8 cellular contexts compared by ENCODE assay signal in the genomic region with DNA sequence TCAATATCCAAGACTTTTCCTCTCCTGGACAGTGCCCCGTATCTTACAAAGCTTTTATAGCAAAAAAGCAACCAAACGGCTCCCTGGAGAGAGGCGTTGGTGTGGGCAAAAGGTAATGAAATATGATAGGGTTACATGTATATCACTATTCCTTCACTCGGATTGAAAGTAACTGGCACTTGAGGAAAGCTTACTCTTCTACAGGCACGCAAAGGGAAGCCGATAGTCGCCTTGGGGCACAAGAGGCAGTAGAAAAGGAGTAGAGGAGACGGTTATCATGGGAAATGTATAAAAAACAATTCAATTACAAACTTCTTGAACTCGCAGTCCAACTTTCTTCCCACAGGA. TPM values are rescaled to one million over a fixed set of nuclear protein-coding genes. Genes with fewer than 3 reads are reported as not detected.
A peak's percentile ranks its signal among the peaks of the same experiment; 100 is the strongest.
DNase-seq lines count a peak whose midpoint lies in the region; ATAC-seq and TF ChIP-seq lines count a peak whose summit lies in the region.

No MANE protein-coding gene starts in this region.

- no peaks in the 10 kb centered on the region for H3K9me2 ChIP-seq in hepatocyte (replicated peaks; ENCODE audit: insufficient read depth)

- peak overlapping the region; percentile 78 for H3K4me2 ChIP-seq in hepatocyte

- H3K4me1 Mint-ChIP-seq in stimulated activated naive B cell treated with anti-CD40 and anti-IgM and Interleukin-4, amounts not matched to agents 10 μg/mL and 1 μg/mL and 100 μg/mL, for 72 hours, result peaks cover 37 to 69% of the 10 kb centered on the region in 2 donors

- peaks cover 26 to 45% of the 10 kb centered on the region in 2 donors for H3K36me3 Mint-ChIP-seq in stimulated activated naive B cell treated with anti-CD40 and anti-IgM and Interleukin-4, amounts not matched to agents 10 μg/mL and 1 μg/mL and 100 μg/mL, for 72 hours

- WGBS in hepatocyte (ENCODE audit: low lambda C conversion rate, missing lambda C conversion rate), result 7% methylated on average over 9 of the region's 9 CpGs

- H3K27me3 Mint-ChIP-seq in stimulated activated naive B cell treated with anti-CD40 and anti-IgM and Interleukin-4, amounts not matched to agents 10 μg/mL and 1 μg/mL and 100 μg/mL, for 72 hours, result no peaks in the 10 kb centered on the region

- peaks cover 12% of the 10 kb centered on the region for H3K4me1 ChIP-seq in hepatocyte (ENCODE audit: insufficient read depth)

- DNase-seq in DMS53 (lab: John Stamatoyannopoulos, UW) (peak; percentile 45), DMS53 treated with DMSO at 0.1 percent for 48 hours (lab: John Stamatoyannopoulos, UW; ENCODE audit: unreplicated experiment) (no peak), hepatocyte (ENCODE audit: low spot score) (no peak), NCI-H1092 (lab: John Stamatoyannopoulos, UW) (no peak), midbrain (lab: John Stamatoyannopoulos, UW) (no peak)
- DNase-seq in stimulated activated naive B cell treated with anti-CD40 and anti-IgM and Interleukin-4, amounts not matched to agents 10 μg/mL and 1 μg/mL and 100 μg/mL, for 72 hours, result no peak

- ATAC-seq in stimulated activated naive B cell treated with anti-CD40 and anti-IgM and Interleukin-4, amounts not matched to agents 10 μg/mL and 1 μg/mL and 100 μg/mL, for 72 hours (replicated peaks), result no peak
- no peak for ATAC-seq in GM18520 (IDR thresholded peaks at IDR 0.05; ENCODE audit: unreplicated experiment)

- peak overlapping the region; percentile 17 for H2AFZ ChIP-seq in hepatocyte

- no peaks in the 10 kb centered on the region for H3K36me3 ChIP-seq in hepatocyte (replicated peaks; ENCODE audit: insufficient read depth, low read depth)

- peaks cover 11% of the 10 kb centered on the region for H4K20me1 ChIP-seq in hepatocyte (ENCODE audit: insufficient read depth, poor library complexity, severe bottlenecking)

- H3K4me3 ChIP-seq in WI38 (ENCODE audit: low read depth, low read length) (peak overlapping the region; percentile 72), hepatocyte (peak overlapping the region; percentile 65)

- no peaks in the 10 kb centered on the region for H3K27me3 ChIP-seq in hepatocyte

- H3K9me3 Mint-ChIP-seq in stimulated activated naive B cell treated with anti-CD40 and anti-IgM and Interleukin-4, amounts not matched to agents 10 μg/mL and 1 μg/mL and 100 μg/mL, for 72 hours, result no peaks in the 10 kb centered on the region

- peak overlapping the region; percentile 91 for H3K27ac Mint-ChIP-seq in stimulated activated naive B cell treated with anti-CD40 and anti-IgM and Interleukin-4, amounts not matched to agents 10 μg/mL and 1 μg/mL and 100 μg/mL, for 72 hours

- TF ChIP-seq CTCF in WI38 (IDR thresholded peaks at IDR 0.05; ENCODE audit: low read depth, low read length), result no peak
- TF ChIP-seq CTCF in hepatocyte (IDR thresholded peaks at IDR 0.05; ENCODE audit: poor library complexity), result no peak

- peak overlapping the region; percentile 89 to 93 for H3K4me3 Mint-ChIP-seq in stimulated activated naive B cell treated with anti-CD40 and anti-IgM and Interleukin-4, amounts not matched to agents 10 μg/mL and 1 μg/mL and 100 μg/mL, for 72 hours

- H3K27ac ChIP-seq in hepatocyte, result peak overlapping the region; percentile 96

- peaks cover 47% of the 10 kb centered on the region for H3K79me2 ChIP-seq in hepatocyte

- H3K9me3 ChIP-seq in hepatocyte (ENCODE audit: low read depth), result no peaks in the 10 kb centered on the region

RNA-seq across cellular contexts. Expression of gene DIAPH1, which starts 1.1 kb away (rescaled TPM):
- total RNA-seq in hepatocyte, result 37.7 and 62.4 TPM in 2 replicates
- 56.6 and 59.0 TPM in 2 replicates for polyA plus RNA-seq in hepatocyte

RNA-seq across cellular contexts. Expression of gene HDAC3, which starts 19.0 kb away (rescaled TPM):
- 50.1 and 53.5 TPM in 2 replicates for total RNA-seq in hepatocyte
- 74.0 and 81.9 TPM in 2 replicates for polyA plus RNA-seq in hepatocyte

RNA-seq across cellular contexts. Expression of gene RELL2, which starts 19.1 kb away (rescaled TPM):
- total RNA-seq in hepatocyte, result 7.6 and 16.9 TPM in 2 replicates
- polyA plus RNA-seq in hepatocyte, result 17.3 and 19.9 TPM in 2 replicates

RNA-seq across cellular contexts. Expression of gene FCHSD1, which starts 33.6 kb away (rescaled TPM):
- total RNA-seq in hepatocyte, result 14.1 and 18.0 TPM in 2 replicates
- 25.9 and 27.4 TPM in 2 replicates for polyA plus RNA-seq in hepatocyte
